In the genomic region with DNA sequence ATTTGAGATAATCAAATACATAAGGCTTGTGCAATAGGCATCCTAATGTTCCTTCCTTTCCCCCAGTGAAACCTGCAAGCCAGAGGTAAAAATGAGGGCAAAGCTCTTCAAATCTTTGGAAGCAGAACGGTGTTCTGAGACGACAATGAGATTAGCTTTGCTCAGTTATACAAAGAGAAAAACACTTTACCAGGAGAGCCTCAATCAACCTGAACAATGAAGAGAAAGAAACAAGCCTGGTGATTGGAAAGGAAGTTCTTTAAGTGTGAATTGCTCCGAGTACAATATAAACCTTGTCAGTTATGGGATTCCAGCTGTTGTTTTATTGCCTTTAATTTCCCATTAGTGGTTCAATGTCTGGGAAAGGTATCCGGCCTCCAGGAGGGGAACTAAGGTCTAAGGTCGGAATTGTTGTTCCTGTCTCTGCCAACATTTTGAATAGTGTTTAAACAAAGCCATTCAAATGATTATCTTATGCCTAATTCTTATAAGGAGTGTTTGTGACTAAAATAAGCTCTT, we compare ENCODE assay signal across 22 cellular contexts.
DNase-seq lines count a peak whose midpoint lies in the region; ATAC-seq and TF ChIP-seq lines count a peak whose summit lies in the region.
"Had no signal": no experiment of that assay in that cellular context is flagged by ENCODE, and none has a peak within 500 bp of the region (broad histone marks: within the 10 kb centered on the region; RNA-seq: fewer than 3 reads in every experiment).

No MANE protein-coding gene starts in this region.

- no peaks in the 10 kb centered on the region for H3K36me3 ChIP-seq in A673 (ENCODE audit: insufficient read depth, low read length, poor library complexity, severe bottlenecking)
- H3K36me3 ChIP-seq: ascending aorta, BLaER1, right atrium auricular region, uterus had no signal

- H3K9me3 ChIP-seq in A673 (ENCODE audit: low read depth, low read length, poor library complexity, severe bottlenecking): no peaks in the 10 kb centered on the region
- H3K9me3 ChIP-seq: ascending aorta, BLaER1, uterus had no signal

- ATAC-seq in GM19467 (IDR thresholded peaks at IDR 0.05; ENCODE audit: unreplicated experiment) (no peak), HG03354 (IDR thresholded peaks at IDR 0.05; ENCODE audit: poor library complexity, severe bottlenecking, unreplicated experiment) (no peak)
- ATAC-seq in stimulated activated effector memory CD8-positive, alpha-beta T cell treated with anti-CD3 and anti-CD28 coated beads, Interleukin-12 subunit alpha, Interleukin-12 subunit beta, amount 100 ng/mL, for 72 hours: no peak
- ATAC-seq: activated naive CD4-positive, alpha-beta T cell treated with anti-CD3 and anti-CD28 coated beads, Interleukin-2, amount 50 U/mL, for 72 hours; T-cell had no signal

- H3K4me1 Mint-ChIP-seq in stimulated activated effector memory CD8-positive, alpha-beta T cell treated with anti-CD3 and anti-CD28 coated beads, Interleukin-12 subunit alpha, Interleukin-12 subunit beta, amount 100 ng/mL, for 72 hours: no peaks in the 10 kb centered on the region
- H3K4me1 Mint-ChIP-seq: T-cell had no signal

- no peak overlapping the region for H3K4me3 ChIP-seq in A673 (ENCODE audit: low read depth, low read length, poor library complexity, severe bottlenecking)
- no peak overlapping the region for H3K4me3 ChIP-seq in astrocyte of the spinal cord (ENCODE audit: low read depth, low read length)
- H3K4me3 ChIP-seq: ascending aorta, BLaER1, hepatocyte, lung, right atrium auricular region, uterus had no signal

- DNase-seq in A673 (ENCODE audit: low spot score) (peak; percentile 58), NCI-H1105 (lab: John Stamatoyannopoulos, UW) (peak; percentile 86), NCI-H2107 (lab: John Stamatoyannopoulos, UW) (peak; percentile 72), astrocyte of the spinal cord (ENCODE audit: low read depth, low spot score) (peak; percentile 5), middle frontal gyrus (ENCODE audit: extremely low spot score, low spot score) (no peak)
- no peak for DNase-seq in stimulated activated effector memory CD8-positive, alpha-beta T cell treated with anti-CD3 and anti-CD28 coated beads, Interleukin-12 subunit alpha, Interleukin-12 subunit beta, amount 100 ng/mL, for 72 hours (ENCODE audit: low spot score in 2 of 2)
- DNase-seq: activated CD4-positive, alpha-beta T cell treated with anti-CD3 and anti-CD28 coated beads for 4 hours; erythroblast; foreskin melanocyte; KBM-7; NCI-H524; stimulated activated CD8-positive, alpha-beta memory T cell treated with anti-CD3 and anti-CD28 coated beads, Interleukin-4, amount 100 ng/mL, for 48 hours; T-cell; uterus had no signal

- TF ChIP-seq CTCF in A673 (conservative IDR thresholded peaks at IDR 0.05; ENCODE audit: low read depth, low read length) (no peak), astrocyte of the spinal cord (IDR thresholded peaks at IDR 0.05; ENCODE audit: low read depth, low read length) (no peak)

- H3K4me1 ChIP-seq in A673 (ENCODE audit: insufficient read depth, low read length, poor library complexity, severe bottlenecking): peaks cover 4% of the 10 kb centered on the region
- H3K4me1 ChIP-seq: ascending aorta, BLaER1, right atrium auricular region, uterus had no signal

- no peak overlapping the region for H3K27ac Mint-ChIP-seq in stimulated activated effector memory CD8-positive, alpha-beta T cell treated with anti-CD3 and anti-CD28 coated beads, Interleukin-12 subunit alpha, Interleukin-12 subunit beta, amount 100 ng/mL, for 72 hours
- H3K27ac Mint-ChIP-seq: activated naive CD4-positive, alpha-beta T cell treated with anti-CD3 and anti-CD28 coated beads, Interleukin-2, amount 50 U/mL, for 72 hours; T-cell had no signal

- H3K27ac ChIP-seq in A673 (ENCODE audit: low read depth, low read length, poor library complexity, severe bottlenecking): no peak overlapping the region
- H3K27ac ChIP-seq: ascending aorta, BLaER1, hepatocyte, right atrium auricular region, uterus had no signal

- no TSS peak for BruUV-seq in A673 (replicated peaks; lab: Mats Ljungman, UMichigan)

- CTCF ChIA-PET in A673 (lab: Charles Lee): no interaction called here

- intact Hi-C loops in A673 (cut with micrococcal nuclease; ENCODE audit: unreplicated experiment): no loop called here

- peaks cover 5% of the 10 kb centered on the region for H3K9me3 Mint-ChIP-seq in stimulated activated effector memory CD8-positive, alpha-beta T cell treated with anti-CD3 and anti-CD28 coated beads, Interleukin-12 subunit alpha, Interleukin-12 subunit beta, amount 100 ng/mL, for 72 hours
- H3K9me3 Mint-ChIP-seq: T-cell had no signal

- no peaks in the 10 kb centered on the region for H3K36me3 Mint-ChIP-seq in stimulated activated effector memory CD8-positive, alpha-beta T cell treated with anti-CD3 and anti-CD28 coated beads, Interleukin-12 subunit alpha, Interleukin-12 subunit beta, amount 100 ng/mL, for 72 hours
- H3K36me3 Mint-ChIP-seq: activated naive CD4-positive, alpha-beta T cell treated with anti-CD3 and anti-CD28 coated beads, Interleukin-2, amount 50 U/mL, for 72 hours; T-cell had no signal

- H3K27me3 ChIP-seq in A673 (replicated peaks; ENCODE audit: insufficient read depth, low read depth, low read length, poor library complexity): no peaks in the 10 kb centered on the region
- H3K27me3 ChIP-seq: ascending aorta, BLaER1, hepatocyte, right atrium auricular region had no signal

- in situ Hi-C loops in astrocyte of the spinal cord (cut with HindIII; ENCODE audit: low sequenced_read_pairs): no loop called here

- POLR2A ChIA-PET in A673 (lab: Charles Lee; ENCODE audit: low non-redundant PET): no interaction called here

- no peak overlapping the region for H3K4me3 Mint-ChIP-seq in stimulated activated effector memory CD8-positive, alpha-beta T cell treated with anti-CD3 and anti-CD28 coated beads, Interleukin-12 subunit alpha, Interleukin-12 subunit beta, amount 100 ng/mL, for 72 hours
- H3K4me3 Mint-ChIP-seq: T-cell had no signal

Comparison
In these comparisons a context has a peak if more than half of its experiments do, and no peak if none do; other contexts are left out.
1. DNase-seq: peak in A673 (single experiment), NCI-H1105 (single experiment), NCI-H2107 (single experiment) and astrocyte of the spinal cord (single experiment); none in middle frontal gyrus (single experiment) and stimulated activated effector memory CD8-positive, alpha-beta T cell treated with anti-CD3 and anti-CD28 coated beads, Interleukin-12 subunit alpha, Interleukin-12 subunit beta, amount 100 ng/mL, for 72 hours (0 of 2).